25 cellular contexts compared by ENCODE assay signal in genomic region chr3:10217359-10217758, GRCh38. TPM values are rescaled to one million over a fixed set of nuclear protein-coding genes. Genes with fewer than 3 reads are reported as not detected.
DNase-seq lines count a peak whose midpoint lies in the region; ATAC-seq and TF ChIP-seq lines count a peak whose summit lies in the region.
"Had no signal": no experiment of that assay in that cellular context is flagged by ENCODE, and none has a peak within 500 bp of the region (broad histone marks: within the 10 kb centered on the region; RNA-seq: fewer than 3 reads in every experiment).

No MANE protein-coding gene starts in this region.

- no peak overlapping the region for H3K4me3 ChIP-seq in CD4-positive, CD25-positive, alpha-beta regulatory T cell (ENCODE audit: low read depth, low read length)
- H3K4me3 ChIP-seq in HEK293 (ENCODE audit: low read depth, low read length) (no peak overlapping the region), body of pancreas (no peak overlapping the region), heart left ventricle (no peak overlapping the region)
- H3K4me3 ChIP-seq: A549; BLaER1 treated with 17β-estradiol and CSF1 and Interleukin-3, amounts not matched to agents 10 nM and 100 nM; GM12878; GM23248 had no signal

- no peak for TF ChIP-seq CTCF in HEK293 (tag by site-specific recombination; IDR thresholded peaks at IDR 0.05)
- no peak for TF ChIP-seq CTCF in body of pancreas (IDR thresholded peaks at IDR 0.05)
- no peak for TF ChIP-seq CTCF in heart left ventricle (IDR thresholded peaks at IDR 0.05)

- DNase-seq in activated naive CD4-positive, alpha-beta T cell (lab: John Stamatoyannopoulos, UW) = no peak
- DNase-seq in CD4-positive, CD25-positive, alpha-beta regulatory T cell = no peak
- DNase-seq in immature natural killer cell = no peak
- DNase-seq in body of pancreas = no peak
- no peak for DNase-seq in heart left ventricle
- DNase-seq: 8988T; ACHN; AML-193; BE2C; Caco-2; CD4-positive, alpha-beta memory T cell; DMS 273 treated with DMSO at 0.1 percent for 48 hours; DMS79; EL; GDM1; GM23248; H7; HCEC 1CT had no signal

- H3K4me1 ChIP-seq in CD4-positive, CD25-positive, alpha-beta regulatory T cell (ENCODE audit: control insufficient read depth, insufficient read depth, low read length, poor library complexity, severe bottlenecking) = peaks cover 18% of the 10 kb centered on the region
- H3K4me1 ChIP-seq in HEK293 (ENCODE audit: control insufficient read depth, insufficient read depth, low read length) (no peaks in the 10 kb centered on the region), body of pancreas (peaks cover 13% of the 10 kb centered on the region), heart left ventricle (peaks cover 0 to 19% (median 0%) of the 10 kb centered on the region in 12 donors)
- H3K4me1 ChIP-seq: BE2C, Caco-2 had no signal

- no peak overlapping the region for H3K27ac ChIP-seq in CD4-positive, CD25-positive, alpha-beta regulatory T cell (ENCODE audit: insufficient read depth, low read length, poor library complexity, severe bottlenecking)
- no peak overlapping the region for H3K27ac ChIP-seq in HEK293 (ENCODE audit: extremely low read depth, low read depth, low read length)
- H3K27ac ChIP-seq in body of pancreas = no peak overlapping the region
- H3K27ac ChIP-seq in heart left ventricle = no peak overlapping the region
- H3K27ac ChIP-seq: A549; BLaER1 treated with 17β-estradiol and CSF1 and Interleukin-3, amounts not matched to agents 10 nM and 100 nM; GM23248 had no signal

- H3K9me3 ChIP-seq in CD4-positive, CD25-positive, alpha-beta regulatory T cell (ENCODE audit: control insufficient read depth in 2 of 2, low read length in 2 of 2) = no peaks in the 10 kb centered on the region
- H3K9me3 ChIP-seq in HEK293 (ENCODE audit: control insufficient read depth, insufficient read depth, low read depth, low read length) = no peaks in the 10 kb centered on the region
- no peaks in the 10 kb centered on the region for H3K9me3 ChIP-seq in body of pancreas
- peaks cover 0 to 10% (median 0%) of the 10 kb centered on the region in 12 donors for H3K9me3 ChIP-seq in heart left ventricle
- H3K9me3 ChIP-seq: A549, BE2C, Caco-2 had no signal

- peaks cover 10% of the 10 kb centered on the region for H3K4me1 Mint-ChIP-seq in activated naive CD4-positive, alpha-beta T cell treated with anti-CD3 and anti-CD28 coated beads, Interleukin-2, amount 50 U/mL, for 24 hours
- peaks cover 18 to 40% (median 26%) of the 10 kb centered on the region in 4 donors for H3K4me1 Mint-ChIP-seq in CD4-positive, CD25-positive, alpha-beta regulatory T cell
- H3K4me1 Mint-ChIP-seq in immature natural killer cell = peaks cover 13 to 25% of the 10 kb centered on the region in 2 donors
- peaks cover 57% of the 10 kb centered on the region for H3K4me1 Mint-ChIP-seq in stimulated activated memory B cell treated with anti-CD40 and anti-IgM and Interleukin-4, amounts not matched to agents 10 μg/mL and 1 μg/mL and 100 μg/mL, for 72 hours

- H3K27me3 Mint-ChIP-seq in activated naive CD4-positive, alpha-beta T cell treated with anti-CD3 and anti-CD28 coated beads, Interleukin-2, amount 50 U/mL, for 24 hours = no peaks in the 10 kb centered on the region
- H3K27me3 Mint-ChIP-seq in CD4-positive, CD25-positive, alpha-beta regulatory T cell = no peaks in the 10 kb centered on the region
- H3K27me3 Mint-ChIP-seq in immature natural killer cell (ENCODE audit: low read depth in 3 of 3) = peaks cover 0 to 3% (median 0%) of the 10 kb centered on the region in 3 donors
- H3K27me3 Mint-ChIP-seq in stimulated activated memory B cell treated with anti-CD40 and anti-IgM and Interleukin-4, amounts not matched to agents 10 μg/mL and 1 μg/mL and 100 μg/mL, for 72 hours = no peaks in the 10 kb centered on the region
- H3K27me3 Mint-ChIP-seq: CD4-positive, alpha-beta memory T cell had no signal

- no peak overlapping the region for H3K4me3 Mint-ChIP-seq in activated naive CD4-positive, alpha-beta T cell treated with anti-CD3 and anti-CD28 coated beads, Interleukin-2, amount 50 U/mL, for 24 hours
- no peak overlapping the region for H3K4me3 Mint-ChIP-seq in CD4-positive, CD25-positive, alpha-beta regulatory T cell
- H3K4me3 Mint-ChIP-seq in immature natural killer cell = no peak overlapping the region
- H3K4me3 Mint-ChIP-seq in stimulated activated memory B cell treated with anti-CD40 and anti-IgM and Interleukin-4, amounts not matched to agents 10 μg/mL and 1 μg/mL and 100 μg/mL, for 72 hours = no peak overlapping the region
- H3K4me3 Mint-ChIP-seq: CD14-positive monocyte; CD4-positive, alpha-beta memory T cell had no signal

- H3K9me3 Mint-ChIP-seq in activated naive CD4-positive, alpha-beta T cell treated with anti-CD3 and anti-CD28 coated beads, Interleukin-2, amount 50 U/mL, for 24 hours = no peaks in the 10 kb centered on the region
- peaks cover 0 to 5% (median 0%) of the 10 kb centered on the region in 7 donors for H3K9me3 Mint-ChIP-seq in CD4-positive, CD25-positive, alpha-beta regulatory T cell
- H3K9me3 Mint-ChIP-seq in immature natural killer cell = no peaks in the 10 kb centered on the region
- H3K9me3 Mint-ChIP-seq in stimulated activated memory B cell treated with anti-CD40 and anti-IgM and Interleukin-4, amounts not matched to agents 10 μg/mL and 1 μg/mL and 100 μg/mL, for 72 hours = peaks cover 9% of the 10 kb centered on the region

- CTCF ChIA-PET in HEK293 (lab: Yijun Ruan, JAX) = no interaction called here

- POLR2A ChIA-PET in HEK293 (lab: Yijun Ruan, JAX) = no interaction called here

- no peak for ATAC-seq in CD4-positive, CD25-positive, alpha-beta regulatory T cell (ENCODE audit: low read depth in 2 of 2)
- ATAC-seq in body of pancreas = no peak
- no peak for ATAC-seq in stimulated activated memory B cell treated with anti-CD40 and anti-IgM and Interleukin-4, amounts not matched to agents 10 μg/mL and 1 μg/mL and 100 μg/mL, for 72 hours
- no peak for ATAC-seq in heart left ventricle
- ATAC-seq: A549, GM12878 had no signal

- 63 to 79% methylated on average over 3 of the region's 3 CpGs for WGBS in body of pancreas, 2 donors
- WGBS in heart left ventricle, 4 donors = 80 to 100% (median 97%) methylated on average over 3 of the region's 3 CpGs

- intact Hi-C loops in body of pancreas (cut with DNase I) (no loop called here), heart left ventricle (cut with DNase I) (no loop called here)

- H3K27ac Mint-ChIP-seq in activated naive CD4-positive, alpha-beta T cell treated with anti-CD3 and anti-CD28 coated beads, Interleukin-2, amount 50 U/mL, for 24 hours = peak overlapping the region; percentile 30
- H3K27ac Mint-ChIP-seq in CD4-positive, CD25-positive, alpha-beta regulatory T cell = peak overlapping the region in 2 of 3 donors; percentile 38 to 77
- peak overlapping the region in 4 of 6 donors; percentile 38 to 76 (median 58) for H3K27ac Mint-ChIP-seq in immature natural killer cell
- no peak overlapping the region for H3K27ac Mint-ChIP-seq in stimulated activated memory B cell treated with anti-CD40 and anti-IgM and Interleukin-4, amounts not matched to agents 10 μg/mL and 1 μg/mL and 100 μg/mL, for 72 hours

- H3K27me3 ChIP-seq in CD4-positive, CD25-positive, alpha-beta regulatory T cell (ENCODE audit: control insufficient read depth, insufficient read depth, low read length) = no peaks in the 10 kb centered on the region
- no peaks in the 10 kb centered on the region for H3K27me3 ChIP-seq in body of pancreas
- no peaks in the 10 kb centered on the region for H3K27me3 ChIP-seq in heart left ventricle
- H3K27me3 ChIP-seq: BE2C; BLaER1 treated with 17β-estradiol and CSF1 and Interleukin-3, amounts not matched to agents 10 nM and 100 nM had no signal

- peaks cover 16% of the 10 kb centered on the region for H3K36me3 ChIP-seq in CD4-positive, CD25-positive, alpha-beta regulatory T cell (ENCODE audit: control insufficient read depth, insufficient read depth, low read length)
- H3K36me3 ChIP-seq in HEK293 (ENCODE audit: control insufficient read depth in 2 of 2, insufficient read depth in 1 of 2, low read length in 2 of 2) (peaks cover 0 to 10% of the 10 kb centered on the region in 2 experiments; a peak in 2 of 3 replicates), body of pancreas (replicated peaks in 1 of 2; ENCODE audit: insufficient read depth in 1 of 2, low read depth in 2 of 2) (no peaks in the 10 kb centered on the region), heart left ventricle (peaks cover 0 to 30% (median 6%) of the 10 kb centered on the region in 9 donors)
- H3K36me3 ChIP-seq: BE2C had no signal

- peaks cover 14% of the 10 kb centered on the region for H3K36me3 Mint-ChIP-seq in activated naive CD4-positive, alpha-beta T cell treated with anti-CD3 and anti-CD28 coated beads, Interleukin-2, amount 50 U/mL, for 24 hours
- H3K36me3 Mint-ChIP-seq in CD4-positive, CD25-positive, alpha-beta regulatory T cell = peaks cover 33% of the 10 kb centered on the region
- H3K36me3 Mint-ChIP-seq in immature natural killer cell = peaks cover 22 to 53% (median 26%) of the 10 kb centered on the region in 3 donors
- peaks cover 58% of the 10 kb centered on the region for H3K36me3 Mint-ChIP-seq in stimulated activated memory B cell treated with anti-CD40 and anti-IgM and Interleukin-4, amounts not matched to agents 10 μg/mL and 1 μg/mL and 100 μg/mL, for 72 hours

- TF ChIP-seq POLR2A in body of pancreas (IDR thresholded peaks at IDR 0.05) (no peak), heart left ventricle (IDR thresholded peaks at IDR 0.05) (no peak)

TF ChIP-seq in HEK293, 187 proteins besides CTCF, POLR2A, EP300 and RAD21:
- peak; percentile 66 for TF ChIP-seq SETDB1 (IDR thresholded peaks at IDR 0.05; ENCODE audit: insufficient read length, low read length)
- TF ChIP-seq ZNF426 (tag by site-specific recombination; IDR thresholded peaks at IDR 0.05) = no peak
- no peak for TF ChIP-seq ZNF366 (tag by site-specific recombination; conservative IDR thresholded peaks at IDR 0.05)
- TF ChIP-seq ZNF571 (tag by site-specific recombination; IDR thresholded peaks at IDR 0.05) = no peak
- TF ChIP-seq ZNF670 (tag by site-specific recombination; IDR thresholded peaks at IDR 0.05; ENCODE audit: low read depth) = no peak

RNA-seq across cellular contexts. Expression of gene TATDN2, which starts 30.9 kb away (rescaled TPM):
- total RNA-seq in CD4-positive, CD25-positive, alpha-beta regulatory T cell = 86.5 TPM
- 10 to 100 TPM; 10.2 to 17.4 (median 12.6) TPM for polyA plus RNA-seq in CD4-positive, CD25-positive, alpha-beta regulatory T cell
- polyA plus RNA-seq in immature natural killer cell = 10 to 100 TPM in 2 of 3 donors, 1 to 10 TPM in 1; 8.4 to 27.7 (median 10.6) TPM
- total RNA-seq in body of pancreas = 10 to 100 TPM; 15.3 to 19.8 TPM
- total RNA-seq in heart left ventricle = 10 to 100 TPM; 10.1 to 26.6 (median 16.8) TPM
- polyA plus RNA-seq in heart left ventricle = 10 to 100 TPM in 1 of 2 donors, 1 to 10 TPM in 1; 8.6 to 31.6 TPM

RNA-seq across cellular contexts. Expression of gene IRAK2, which starts 52.6 kb away (rescaled TPM):
- total RNA-seq in CD4-positive, CD25-positive, alpha-beta regulatory T cell = 3.6 TPM
- 1 to 10 TPM in 3 of 4 donors, under 1 TPM in 1; 0.68 to 3.7 (median 2.8) TPM for polyA plus RNA-seq in CD4-positive, CD25-positive, alpha-beta regulatory T cell
- polyA plus RNA-seq in immature natural killer cell (10 to 100 TPM; 14.5 to 37.5 (median 37.1) TPM), heart left ventricle (1 to 10 TPM in 1 of 2 donors, under 1 TPM in 1; 0.46 to 1.4 TPM)
- total RNA-seq in body of pancreas (1 to 10 TPM in 1 of 2 donors, under 1 TPM in 1; 0.99 to 3.9 TPM), heart left ventricle (1 to 10 TPM in 7 of 9 donors, under 1 TPM in 2; 0.70 to 6.3 (median 1.5) TPM)
